ENCODE assay signal across 12 cellular contexts in genomic region chr6:158797331-158798202, GRCh38. TPM values are rescaled to one million over a fixed set of nuclear protein-coding genes. Genes with fewer than 3 reads are reported as not detected.
DNase-seq lines count a peak whose midpoint lies in the region; ATAC-seq and TF ChIP-seq lines count a peak whose summit lies in the region.
"Had no signal": no experiment of that assay in that cellular context is flagged by ENCODE, and none has a peak within 500 bp of the region (broad histone marks: within the 10 kb centered on the region; RNA-seq: fewer than 3 reads in every experiment).

No MANE protein-coding gene starts in this region.

- TF ChIP-seq CTCF in gastroesophageal sphincter (IDR thresholded peaks at IDR 0.05) = no peak
- TF ChIP-seq CTCF in stomach (IDR thresholded peaks at IDR 0.05) = no peak

- H3K27ac Mint-ChIP-seq in activated CD4-positive, alpha-beta T cell treated with anti-CD3 and anti-CD28 coated beads for 36 hours = peak overlapping the region; percentile 61
- H3K27ac Mint-ChIP-seq in activated T-helper 1 cell treated with anti-CD3 and anti-CD28 coated beads, Interleukin-12 subunit alpha, Interleukin-12 subunit beta, Interleukin-2, Interleukin-4 antibody, amounts not matched to agents 30 ng/mL and 10 ng/mL and 1 ng/mL, durations not matched to agents 14 hours and 24 hours and 36 hours = peak overlapping the region; percentile 33

- POLR2A ChIA-PET in activated CD4-positive, alpha-beta T cell treated with anti-CD3 and anti-CD28 coated beads for 36 hours (lab: Charles Lee) = interaction anchor here (0.6 kb wide), 4 partner anchors 8 to 366 kb away, joined by 3 to 7 read pairs (median 3); no protein-coding TSS in a partner anchor

- no peaks in the 10 kb centered on the region for H3K27me3 Mint-ChIP-seq in activated CD4-positive, alpha-beta T cell treated with anti-CD3 and anti-CD28 coated beads for 36 hours
- H3K27me3 Mint-ChIP-seq in activated T-helper 1 cell treated with anti-CD3 and anti-CD28 coated beads, Interleukin-12 subunit alpha, Interleukin-12 subunit beta, Interleukin-2, Interleukin-4 antibody, amounts not matched to agents 30 ng/mL and 10 ng/mL and 1 ng/mL, durations not matched to agents 14 hours and 24 hours and 36 hours (ENCODE audit: insufficient read depth) = no peaks in the 10 kb centered on the region

- TF ChIP-seq POLR2A in gastroesophageal sphincter (IDR thresholded peaks at IDR 0.05) (no peak), stomach (IDR thresholded peaks at IDR 0.05) (no peak)

- no peaks in the 10 kb centered on the region for H3K9me3 ChIP-seq in gastroesophageal sphincter
- no peaks in the 10 kb centered on the region for H3K9me3 ChIP-seq in stomach
- H3K9me3 ChIP-seq: esophagus muscularis mucosa, neutrophil had no signal

- H3K27ac ChIP-seq in gastroesophageal sphincter (peak overlapping the region in 3 of 4 donors; percentile 3 to 46 (median 7)), stomach (peak overlapping the region in 4 of 5 donors; percentile 34 to 79 (median 72))
- H3K27ac ChIP-seq: neutrophil had no signal

- H3K4me3 Mint-ChIP-seq in activated CD4-positive, alpha-beta T cell treated with anti-CD3 and anti-CD28 coated beads for 36 hours = no peak overlapping the region
- H3K4me3 Mint-ChIP-seq in activated T-helper 1 cell treated with anti-CD3 and anti-CD28 coated beads, Interleukin-12 subunit alpha, Interleukin-12 subunit beta, Interleukin-2, Interleukin-4 antibody, amounts not matched to agents 30 ng/mL and 10 ng/mL and 1 ng/mL, durations not matched to agents 14 hours and 24 hours and 36 hours = no peak overlapping the region
- H3K4me3 Mint-ChIP-seq: CD14-positive monocyte had no signal

- ATAC-seq in activated CD4-positive, alpha-beta T cell treated with anti-CD3 and anti-CD28 coated beads for 36 hours = peak; percentile 31
- peak; percentile 72 for ATAC-seq in gastroesophageal sphincter

- no peak for TF ChIP-seq EP300 in gastroesophageal sphincter (IDR thresholded peaks at IDR 0.05)
- TF ChIP-seq EP300 in stomach (IDR thresholded peaks at IDR 0.05) = no peak

- no peaks in the 10 kb centered on the region for H3K9me3 Mint-ChIP-seq in activated CD4-positive, alpha-beta T cell treated with anti-CD3 and anti-CD28 coated beads for 36 hours (ENCODE audit: low read depth)
- H3K9me3 Mint-ChIP-seq in activated T-helper 1 cell treated with anti-CD3 and anti-CD28 coated beads, Interleukin-12 subunit alpha, Interleukin-12 subunit beta, Interleukin-2, Interleukin-4 antibody, amounts not matched to agents 30 ng/mL and 10 ng/mL and 1 ng/mL, durations not matched to agents 14 hours and 24 hours and 36 hours = no peaks in the 10 kb centered on the region
- H3K9me3 Mint-ChIP-seq: CD14-positive monocyte had no signal

- H3K4me1 ChIP-seq in gastroesophageal sphincter (peaks cover 3 to 79% (median 33%) of the 10 kb centered on the region in 3 donors), stomach (peaks cover 58 to 99% (median 87%) of the 10 kb centered on the region in 4 donors)

- 25 to 29% methylated on average over 3 of the region's 3 CpGs for WGBS in gastroesophageal sphincter (ENCODE audit: low coverage in 1 of 2), 2 donors
- WGBS in stomach, 5 donors = 30 to 50% (median 35%) methylated on average over 3 of the region's 3 CpGs

- no peaks in the 10 kb centered on the region for H3K27me3 ChIP-seq in gastroesophageal sphincter
- no peaks in the 10 kb centered on the region for H3K27me3 ChIP-seq in stomach
- H3K27me3 ChIP-seq: esophagus muscularis mucosa, neutrophil had no signal

- H3K36me3 ChIP-seq in gastroesophageal sphincter (no peaks in the 10 kb centered on the region), stomach (peaks cover 0 to 18% (median 0%) of the 10 kb centered on the region in 4 donors)
- H3K36me3 ChIP-seq: esophagus muscularis mucosa had no signal

- H3K36me3 Mint-ChIP-seq in activated CD4-positive, alpha-beta T cell treated with anti-CD3 and anti-CD28 coated beads for 36 hours (ENCODE audit: low read depth) = peaks cover 41% of the 10 kb centered on the region
- H3K36me3 Mint-ChIP-seq in activated T-helper 1 cell treated with anti-CD3 and anti-CD28 coated beads, Interleukin-12 subunit alpha, Interleukin-12 subunit beta, Interleukin-2, Interleukin-4 antibody, amounts not matched to agents 30 ng/mL and 10 ng/mL and 1 ng/mL, durations not matched to agents 14 hours and 24 hours and 36 hours (ENCODE audit: low read depth) = peaks cover 13% of the 10 kb centered on the region

- DNase-seq in activated CD4-positive, alpha-beta T cell treated with anti-CD3 and anti-CD28 coated beads for 36 hours = no peak
- no peak for DNase-seq in activated CD4-positive, alpha-beta T cell treated with anti-CD3 and anti-CD28 coated beads, Interleukin-2, amount 50 U/mL, for 48 hours
- no peak for DNase-seq in activated T-helper 1 cell treated with anti-CD3 and anti-CD28 coated beads, Interleukin-12 subunit alpha, Interleukin-12 subunit beta, Interleukin-2, Interleukin-4 antibody, amounts not matched to agents 30 ng/mL and 10 ng/mL and 1 ng/mL, durations not matched to agents 14 hours and 24 hours and 36 hours (ENCODE audit: low spot score)
- peak; percentile 24 for DNase-seq in stomach
- no peak for DNase-seq in NCI-H2029 treated with DMSO at 0.1 percent for 48 hours (lab: John Stamatoyannopoulos, UW)
- no peak for DNase-seq in AML-193 (lab: John Stamatoyannopoulos, UW)
- DNase-seq in effector CD8-positive, alpha-beta T cell (lab: John Stamatoyannopoulos, UW) = no peak
- DNase-seq: NCI-H1930 had no signal

- intact Hi-C loops in activated CD4-positive, alpha-beta T cell treated with anti-CD3 and anti-CD28 coated beads for 36 hours (cut with DNase I, micrococcal nuclease) = loop anchor here (1.0 kb wide), 2 partner anchors 19 to 82 kb away; no protein-coding TSS in a partner anchor
- intact Hi-C loops in activated T-helper 1 cell treated with anti-CD3 and anti-CD28 coated beads, Interleukin-12 subunit alpha, Interleukin-12 subunit beta, Interleukin-2, Interleukin-4 antibody, amounts not matched to agents 30 ng/mL and 10 ng/mL and 1 ng/mL, durations not matched to agents 14 hours and 24 hours and 36 hours (cut with micrococcal nuclease) = loop anchor here (1.0 to 5.0 kb wide), 5 partner anchors 19 to 198 kb away; partner anchors contain the start of gene SYTL3
- intact Hi-C loops in stomach (cut with DNase I; ENCODE audit: low total_unique reads) = no loop called here

- H3K4me3 ChIP-seq in gastroesophageal sphincter (no peak overlapping the region), stomach (no peak overlapping the region)
- H3K4me3 ChIP-seq: esophagus muscularis mucosa had no signal

- H3K4me1 Mint-ChIP-seq in activated CD4-positive, alpha-beta T cell treated with anti-CD3 and anti-CD28 coated beads for 36 hours = peaks cover 87% of the 10 kb centered on the region
- H3K4me1 Mint-ChIP-seq in activated T-helper 1 cell treated with anti-CD3 and anti-CD28 coated beads, Interleukin-12 subunit alpha, Interleukin-12 subunit beta, Interleukin-2, Interleukin-4 antibody, amounts not matched to agents 30 ng/mL and 10 ng/mL and 1 ng/mL, durations not matched to agents 14 hours and 24 hours and 36 hours (ENCODE audit: low read depth) = peaks cover 74% of the 10 kb centered on the region

- CTCF ChIA-PET in activated CD4-positive, alpha-beta T cell treated with anti-CD3 and anti-CD28 coated beads for 36 hours (lab: Charles Lee) = interaction anchor here (0.8 to 1.4 kb wide), 6 partner anchors 8 to 337 kb away, joined by 3 to 4 read pairs (median 4); no protein-coding TSS in a partner anchor

RNA-seq across cellular contexts. Expression of gene EZR, which starts 21.6 kb away (rescaled TPM):
- 100 to 1,000 TPM; 197 to 203 TPM for total RNA-seq in activated CD4-positive, alpha-beta T cell treated with anti-CD3 and anti-CD28 coated beads for 36 hours
- 205 and 206 TPM in 2 replicates for total RNA-seq in activated T-helper 1 cell treated with anti-CD3 and anti-CD28 coated beads, Interleukin-12 subunit alpha, Interleukin-12 subunit beta, Interleukin-2, Interleukin-4 antibody, amounts not matched to agents 30 ng/mL and 10 ng/mL and 1 ng/mL, durations not matched to agents 14 hours and 24 hours and 36 hours
- 100 to 1,000 TPM in 3 of 4 donors, 10 to 100 TPM in 1; 88.0 to 190 (median 177) TPM for total RNA-seq in gastroesophageal sphincter
- 100 to 1,000 TPM in 3 of 5 donors, 10 to 100 TPM in 2; 69.5 to 317 (median 295) TPM for total RNA-seq in stomach
- 100 to 1,000 TPM; 121 to 231 (median 205) TPM for polyA plus RNA-seq in stomach
